ENCODE assay signal across 1 cellular context in genomic region chr15:98773616-98774015, GRCh38.
TF ChIP-seq lines count a peak whose summit lies in the region.

No MANE protein-coding gene starts in this region.

TF ChIP-seq in WTC11, 78 proteins besides CTCF, POLR2A, EP300 and RAD21 (continued from another document):
- TF ChIP-seq ZMAT4 (CRISPR knock-in tag; IDR thresholded peaks at IDR 0.05) (no peak), NFE2L1 (CRISPR knock-in tag; IDR thresholded peaks at IDR 0.05) (no peak), ZNF281 (CRISPR knock-in tag; IDR thresholded peaks at IDR 0.05) (no peak), ZNF232 (CRISPR knock-in tag; IDR thresholded peaks at IDR 0.05) (no peak), RELA (CRISPR knock-in tag; IDR thresholded peaks at IDR 0.05; ENCODE audit: borderline replicate concordance) (no peak), ZNF423 (CRISPR knock-in tag; IDR thresholded peaks at IDR 0.05) (no peak), SOX15 (CRISPR knock-in tag; IDR thresholded peaks at IDR 0.05) (no peak), E2F4 (CRISPR knock-in tag; IDR thresholded peaks at IDR 0.05; ENCODE audit: borderline replicate concordance, low read depth) (no peak), ZNF671 (CRISPR knock-in tag; IDR thresholded peaks at IDR 0.05) (no peak), HMGA2 (CRISPR knock-in tag; IDR thresholded peaks at IDR 0.05) (no peak)
